ENCODE assay signal across 23 cellular contexts in the genomic region with DNA sequence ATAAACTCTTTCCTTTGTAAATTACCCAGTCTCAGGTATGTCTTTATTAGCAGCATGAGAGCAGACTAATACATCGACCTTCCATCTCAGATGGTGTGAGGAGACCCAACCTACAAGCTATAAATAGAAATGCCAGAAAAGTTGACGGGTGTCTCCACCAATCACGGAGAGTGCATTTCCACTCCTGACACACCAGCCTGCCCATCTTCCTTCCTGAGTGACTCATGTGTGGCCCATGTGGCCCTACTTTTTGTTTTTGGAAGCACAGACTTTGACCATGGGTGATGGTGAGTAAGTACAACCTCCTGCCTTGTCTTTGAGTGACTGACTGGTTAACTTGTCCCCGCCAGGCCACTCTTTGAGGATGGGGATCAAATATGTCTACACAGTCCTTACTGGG.
"Had no signal": no experiment of that assay in that cellular context is flagged by ENCODE, and none has a peak within 500 bp of the region (broad histone marks: within the 10 kb centered on the region; RNA-seq: fewer than 3 reads in every experiment).

No MANE protein-coding gene starts in this region.

- H3K4me3 Mint-ChIP-seq: T-cell had no signal

- H3K4me2 ChIP-seq: SK-N-SH had no signal

- H3K36me3 Mint-ChIP-seq: T-cell had no signal

- H3K9ac ChIP-seq: SK-N-SH had no signal

- H3K27ac ChIP-seq: RWPE1 had no signal

- H3K4me1 Mint-ChIP-seq: T-cell had no signal

- DNase-seq: IMR-90, Karpas-422, KG1, MM.1S, NCI-H1092, NCI-H1105 treated with DMSO at 0.1 percent for 48 hours, NCI-H1417 treated with DMSO at 0.1 percent for 48 hours, NCI-H146, NCI-H1694 treated with DMSO at 0.1 percent for 48 hours, NCI-H1930, NCI-H2081, NCI-H2107, NCI-H2227 treated with DMSO at 0.1 percent for 48 hours, NCI-H524, NCI-H526 treated with DMSO at 0.1 percent for 48 hours, NCI-H748 treated with DMSO at 0.1 percent for 48 hours, SIG-M5, SK-N-SH, SW 1271, T-cell had no signal

- H3K27ac Mint-ChIP-seq: T-cell had no signal

- ATAC-seq: HepG2, Right ventricle myocardium inferior, T-cell had no signal
